ENCODE assay signal across 1 cellular context in genomic region chr7:1053816-1054370, GRCh38.
TF ChIP-seq lines count a peak whose summit lies in the region.

No MANE protein-coding gene starts in this region.

TF ChIP-seq in GM23338, 12 proteins besides CTCF, POLR2A, EP300 and RAD21 (continued from another document):
- TF ChIP-seq NANOG (IDR thresholded peaks at IDR 0.05; ENCODE audit: borderline replicate concordance), result no peak
- no peak for TF ChIP-seq ZNF331 (CRISPR knock-in tag; IDR thresholded peaks at IDR 0.05; ENCODE audit: low read depth)
- no peak for TF ChIP-seq EZH2phosphoT487 (IDR thresholded peaks at IDR 0.05; ENCODE audit: unreplicated experiment)
- TF ChIP-seq ZNF462 (CRISPR knock-in tag; IDR thresholded peaks at IDR 0.05), result no peak
- no peak for TF ChIP-seq CREB1 (CRISPR knock-in tag; IDR thresholded peaks at IDR 0.05; ENCODE audit: low read depth)
- TF ChIP-seq EZH2 (IDR thresholded peaks at IDR 0.05; ENCODE audit: low read depth, unreplicated experiment), result no peak
- no peak for TF ChIP-seq ETS1 (IDR thresholded peaks at IDR 0.05)
